ENCODE assay signal across 11 cellular contexts in genomic region chr4:153513596-153513995, GRCh38. TPM values are rescaled to one million over a fixed set of nuclear protein-coding genes. Genes with fewer than 3 reads are reported as not detected.
DNase-seq lines count a peak whose midpoint lies in the region; ATAC-seq and TF ChIP-seq lines count a peak whose summit lies in the region.
"Had no signal": no experiment of that assay in that cellular context is flagged by ENCODE, and none has a peak within 500 bp of the region (broad histone marks: within the 10 kb centered on the region; RNA-seq: fewer than 3 reads in every experiment).

No MANE protein-coding gene starts in this region.

- H3K36me3 Mint-ChIP-seq in CD4-positive, alpha-beta T cell (ENCODE audit: low read depth): peaks cover 73% of the 10 kb centered on the region
- H3K36me3 Mint-ChIP-seq in central memory CD8-positive, alpha-beta T cell (ENCODE audit: insufficient read depth): peaks cover 28% of the 10 kb centered on the region
- no peaks in the 10 kb centered on the region for H3K36me3 Mint-ChIP-seq in natural killer cell

- no peak overlapping the region for H3K27ac ChIP-seq in CD4-positive, alpha-beta T cell (ENCODE audit: low read depth, low read length)
- H3K27ac ChIP-seq in HUES48 (ENCODE audit: low read depth, low read length): peak overlapping the region; percentile 85

- peak overlapping the region; percentile 64 for H3K27ac Mint-ChIP-seq in CD4-positive, alpha-beta T cell
- H3K27ac Mint-ChIP-seq in central memory CD8-positive, alpha-beta T cell (ENCODE audit: low read depth): peak overlapping the region; percentile 66
- H3K27ac Mint-ChIP-seq in natural killer cell: peak overlapping the region; percentile 42 to 63
- H3K27ac Mint-ChIP-seq: type B pancreatic cell had no signal

- H3K9me3 Mint-ChIP-seq in CD4-positive, alpha-beta T cell: no peaks in the 10 kb centered on the region
- no peaks in the 10 kb centered on the region for H3K9me3 Mint-ChIP-seq in central memory CD8-positive, alpha-beta T cell
- H3K9me3 Mint-ChIP-seq in natural killer cell: no peaks in the 10 kb centered on the region

- H3K4me3 Mint-ChIP-seq in CD4-positive, alpha-beta T cell: peak overlapping the region; percentile 31
- H3K4me3 Mint-ChIP-seq in central memory CD8-positive, alpha-beta T cell: no peak overlapping the region
- H3K4me3 Mint-ChIP-seq in natural killer cell: no peak overlapping the region
- H3K4me3 Mint-ChIP-seq: type B pancreatic cell had no signal

- peaks cover 25% of the 10 kb centered on the region for H3K4me1 ChIP-seq in HUES48 (ENCODE audit: control insufficient read depth, insufficient read depth, low read length)

- no peak for TF ChIP-seq CTCF in CD4-positive, alpha-beta T cell (IDR thresholded peaks at IDR 0.05)
- TF ChIP-seq CTCF in natural killer cell (IDR thresholded peaks at IDR 0.05) (no peak), GM13977 (IDR thresholded peaks at IDR 0.05; ENCODE audit: extremely low read depth, insufficient read depth, missing control alignments) (no peak)

- in situ Hi-C loops in GM13977 (cut with MboI; ENCODE audit: low pct_unique_long_range_greater_than_20kb, low sequenced_read_pairs, unreplicated experiment): no loop called here

- no peak for DNase-seq in CD4-positive, alpha-beta T cell
- no peak for DNase-seq in central memory CD8-positive, alpha-beta T cell (ENCODE audit: low spot score in 2 of 2)
- DNase-seq in natural killer cell (no peak), mesenteric fat pad (ENCODE audit: low spot score) (no peak), GM13977 (ENCODE audit: low spot score) (no peak), SHP77 treated with DMSO at 0.1 percent for 48 hours (lab: John Stamatoyannopoulos, UW) (no peak), HuH-7.5 (ENCODE audit: low spot score) (no peak)
- DNase-seq: islet precursor cell; stimulated activated CD4-positive, alpha-beta T cell treated with anti-CD3 and anti-CD28 coated beads, Interleukin-15, amount 100 ng/mL, for 24 hours had no signal

- no peaks in the 10 kb centered on the region for H3K27me3 ChIP-seq in CD4-positive, alpha-beta T cell (ENCODE audit: control insufficient read depth, insufficient read depth, low read length)
- H3K27me3 ChIP-seq in HUES48 (ENCODE audit: control insufficient read depth, insufficient read depth, low read length): no peaks in the 10 kb centered on the region

- CTCF ChIA-PET in CD4-positive, alpha-beta T cell (lab: Charles Lee): interaction anchor here (0.9 to 1.3 kb wide), 3 partner anchors 17 to 81 kb away, joined by 3 to 4 read pairs (median 3); no protein-coding TSS in a partner anchor

- no peaks in the 10 kb centered on the region for H3K9me3 ChIP-seq in CD4-positive, alpha-beta T cell (ENCODE audit: control insufficient read depth, low read length)
- no peaks in the 10 kb centered on the region for H3K9me3 ChIP-seq in HUES48 (ENCODE audit: control insufficient read depth, insufficient read depth, low read length)

- no peak overlapping the region for H3K9ac ChIP-seq in HUES48 (ENCODE audit: low read depth, low read length)

- no peak overlapping the region; the same call in 1 of the 2 replicates for H3K4me3 ChIP-seq in HUES48 (ENCODE audit: low read depth, low read length)

- peaks cover 78% of the 10 kb centered on the region for H3K4me1 Mint-ChIP-seq in CD4-positive, alpha-beta T cell (ENCODE audit: low read depth)
- H3K4me1 Mint-ChIP-seq in central memory CD8-positive, alpha-beta T cell: peaks cover 60% of the 10 kb centered on the region
- H3K4me1 Mint-ChIP-seq in natural killer cell: peaks cover 68 to 75% of the 10 kb centered on the region in 2 donors

- POLR2A ChIA-PET in CD4-positive, alpha-beta T cell (lab: Charles Lee): interaction anchor here (1.0 to 2.7 kb wide), 8 partner anchors 16 to 47 kb away, joined by 3 to 16 read pairs (median 4); partner anchors contain the start of gene TMEM131L

- intact Hi-C loops in CD4-positive, alpha-beta T cell (cut with DNase I, micrococcal nuclease): no loop called here
- intact Hi-C loops in natural killer cell (cut with micrococcal nuclease): no loop called here

- ATAC-seq in CD4-positive, alpha-beta T cell (ENCODE audit: poor library complexity): no peak
- no peak for ATAC-seq in central memory CD8-positive, alpha-beta T cell (replicated peaks; ENCODE audit: extremely low read depth, poor library complexity, severe bottlenecking)
- no peak for ATAC-seq in natural killer cell

- peaks cover 3% of the 10 kb centered on the region for H3K36me3 ChIP-seq in HUES48 (ENCODE audit: control insufficient read depth, insufficient read depth, low read length)

- no peaks in the 10 kb centered on the region for H3K27me3 Mint-ChIP-seq in CD4-positive, alpha-beta T cell
- no peaks in the 10 kb centered on the region for H3K27me3 Mint-ChIP-seq in central memory CD8-positive, alpha-beta T cell
- no peaks in the 10 kb centered on the region for H3K27me3 Mint-ChIP-seq in natural killer cell (ENCODE audit: low read depth in 2 of 2)
- H3K27me3 Mint-ChIP-seq: type B pancreatic cell had no signal

RNA-seq across cellular contexts. Expression of gene TMEM131L, which starts 47.4 kb away (rescaled TPM):
- 100 to 1,000 TPM; 101 to 106 TPM for total RNA-seq in CD4-positive, alpha-beta T cell
- total RNA-seq in natural killer cell (100 to 1,000 TPM in 1 of 3 donors, 10 to 100 TPM in 2; 67.8 to 105 (median 71.1) TPM), mesenteric fat pad (27.0 TPM)
